ENCODE assay signal across 31 cellular contexts in the genomic region with DNA sequence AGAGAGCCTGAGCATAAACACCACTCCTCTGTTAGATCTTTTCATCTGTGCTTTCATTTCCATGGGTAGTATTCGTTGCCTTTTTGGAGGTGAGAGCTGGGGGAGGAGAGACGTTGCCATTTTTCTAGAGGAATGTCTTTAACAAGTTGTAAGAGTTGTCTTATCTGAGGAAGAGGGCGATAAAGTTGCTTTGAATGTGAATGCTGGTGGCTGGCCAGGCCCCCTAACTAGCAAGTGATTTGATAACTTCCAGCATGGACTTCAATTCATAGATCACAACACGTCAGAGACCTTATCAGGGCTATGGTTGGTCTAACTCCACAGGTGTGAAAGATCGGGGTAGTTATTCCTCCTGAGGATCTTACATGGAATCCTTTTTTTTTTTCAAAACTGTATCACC. TPM values are rescaled to one million over a fixed set of nuclear protein-coding genes. Genes with fewer than 3 reads are reported as not detected.
"Had no signal": no experiment of that assay in that cellular context is flagged by ENCODE, and none has a peak within 500 bp of the region (broad histone marks: within the 10 kb centered on the region; RNA-seq: fewer than 3 reads in every experiment).

No MANE protein-coding gene starts in this region.

- H3K36me3 ChIP-seq: ascending aorta, brain microvascular endothelial cell, esophagus squamous epithelium, gastroesophageal sphincter had no signal

- H3K27ac Mint-ChIP-seq: activated CD4-positive, alpha-beta memory T cell treated with anti-CD3 and anti-CD28 coated beads, Interleukin-2, amount 10 ng/mL, durations not matched to agents 7 days and 5 days; activated CD4-positive, alpha-beta T cell treated with anti-CD3 and anti-CD28 coated beads, Interleukin-2, amount 10 ng/mL, durations not matched to agents 7 days and 5 days; activated naive CD4-positive, alpha-beta T cell treated with anti-CD3 and anti-CD28 coated beads, Interleukin-2, amount 10 ng/mL, durations not matched to agents 7 days and 5 days; activated naive CD4-positive, alpha-beta T cell treated with anti-CD3 and anti-CD28 coated beads, Interleukin-2, amount 50 U/mL, for 72 hours; activated naive CD8-positive, alpha-beta T cell treated with anti-CD3 and anti-CD28 coated beads, Interleukin-2, amount 10 ng/mL, durations not matched to agents 7 days and 5 days; activated T-cell treated with anti-CD3 and anti-CD28 coated beads, Interleukin-2, amount 50 U/mL, for 24 hours; activated T-cell treated with anti-CD3 and anti-CD28 coated beads, Interleukin-2, amount 50 U/mL, for 72 hours; effector memory CD8-positive, alpha-beta T cell; WTC11 had no signal

- H3K4me3 Mint-ChIP-seq: activated CD4-positive, alpha-beta memory T cell treated with anti-CD3 and anti-CD28 coated beads, Interleukin-2, amount 10 ng/mL, durations not matched to agents 7 days and 5 days; activated CD4-positive, alpha-beta T cell treated with anti-CD3 and anti-CD28 coated beads, Interleukin-2, amount 10 ng/mL, durations not matched to agents 7 days and 5 days; activated naive CD4-positive, alpha-beta T cell treated with anti-CD3 and anti-CD28 coated beads, Interleukin-2, amount 10 ng/mL, durations not matched to agents 7 days and 5 days; activated naive CD8-positive, alpha-beta T cell treated with anti-CD3 and anti-CD28 coated beads, Interleukin-2, amount 10 ng/mL, durations not matched to agents 7 days and 5 days; activated T-cell treated with anti-CD3 and anti-CD28 coated beads, Interleukin-2, amount 50 U/mL, for 24 hours; activated T-cell treated with anti-CD3 and anti-CD28 coated beads, Interleukin-2, amount 50 U/mL, for 72 hours; effector memory CD8-positive, alpha-beta T cell; WTC11 had no signal

- ATAC-seq: activated naive CD4-positive, alpha-beta T cell treated with anti-CD3 and anti-CD28 coated beads, Interleukin-2, amount 50 U/mL, for 72 hours; activated T-cell treated with anti-CD3 and anti-CD28 coated beads, Interleukin-2, amount 50 U/mL, for 72 hours; effector memory CD8-positive, alpha-beta T cell; gastroesophageal sphincter; WTC11 had no signal

- H3K4me1 Mint-ChIP-seq: activated CD4-positive, alpha-beta memory T cell treated with anti-CD3 and anti-CD28 coated beads, Interleukin-2, amount 10 ng/mL, durations not matched to agents 7 days and 5 days; activated CD4-positive, alpha-beta T cell treated with anti-CD3 and anti-CD28 coated beads, Interleukin-2, amount 10 ng/mL, durations not matched to agents 7 days and 5 days; activated naive CD4-positive, alpha-beta T cell treated with anti-CD3 and anti-CD28 coated beads, Interleukin-2, amount 10 ng/mL, durations not matched to agents 7 days and 5 days; activated naive CD8-positive, alpha-beta T cell treated with anti-CD3 and anti-CD28 coated beads, Interleukin-2, amount 10 ng/mL, durations not matched to agents 7 days and 5 days had no signal

- H3K27ac ChIP-seq: ascending aorta, brain microvascular endothelial cell, epithelial cell of prostate, esophagus squamous epithelium, gastroesophageal sphincter had no signal

- DNase-seq: activated CD4-positive, alpha-beta memory T cell treated with anti-CD3 and anti-CD28 coated beads, Interleukin-2, amount 10 ng/mL, durations not matched to agents 7 days and 5 days; activated CD4-positive, alpha-beta T cell treated with anti-CD3 and anti-CD28 coated beads for 1 hour; activated CD4-positive, alpha-beta T cell treated with anti-CD3 and anti-CD28 coated beads for 4 hours; activated CD4-positive, alpha-beta T cell treated with anti-CD3 and anti-CD28 coated beads, Interleukin-2, amount 10 ng/mL, durations not matched to agents 7 days and 5 days; activated CD4-positive, alpha-beta T cell treated with anti-CD3 and anti-CD28 coated beads, Interleukin-2, amount 50 U/mL, for 4 hours; activated CD8-positive, alpha-beta memory T cell treated with anti-CD3 and anti-CD28 coated beads, Interleukin-2, amount 50 U/mL, for 48 hours; activated gamma-delta T cell; activated naive CD4-positive, alpha-beta T cell; activated naive CD4-positive, alpha-beta T cell treated with anti-CD3 and anti-CD28 coated beads, Interleukin-2, amount 10 ng/mL, durations not matched to agents 7 days and 5 days; activated naive CD8-positive, alpha-beta T cell treated with anti-CD3 and anti-CD28 coated beads, Interleukin-2, amount 10 ng/mL, durations not matched to agents 7 days and 5 days; activated T-cell treated with anti-CD3 and anti-CD28 coated beads for 4 hours; activated T-cell treated with anti-CD3 and anti-CD28 coated beads, Interleukin-2, amount 50 U/mL, for 24 hours; activated T-cell treated with anti-CD3 and anti-CD28 coated beads, Interleukin-2, amount 50 U/mL, for 72 hours; brain microvascular endothelial cell; caudate nucleus; cortex of kidney; dermis blood vessel endothelial cell; effector CD4-positive, alpha-beta T cell; effector memory CD8-positive, alpha-beta T cell; esophagus squamous epithelium; foreskin melanocyte; T-helper 2 cell had no signal

- H3K9me3 Mint-ChIP-seq: activated CD4-positive, alpha-beta memory T cell treated with anti-CD3 and anti-CD28 coated beads, Interleukin-2, amount 10 ng/mL, durations not matched to agents 7 days and 5 days; activated CD4-positive, alpha-beta T cell treated with anti-CD3 and anti-CD28 coated beads, Interleukin-2, amount 10 ng/mL, durations not matched to agents 7 days and 5 days; activated naive CD4-positive, alpha-beta T cell treated with anti-CD3 and anti-CD28 coated beads, Interleukin-2, amount 10 ng/mL, durations not matched to agents 7 days and 5 days; activated naive CD4-positive, alpha-beta T cell treated with anti-CD3 and anti-CD28 coated beads, Interleukin-2, amount 50 U/mL, for 72 hours; activated naive CD8-positive, alpha-beta T cell treated with anti-CD3 and anti-CD28 coated beads, Interleukin-2, amount 10 ng/mL, durations not matched to agents 7 days and 5 days; activated T-cell treated with anti-CD3 and anti-CD28 coated beads, Interleukin-2, amount 50 U/mL, for 24 hours; activated T-cell treated with anti-CD3 and anti-CD28 coated beads, Interleukin-2, amount 50 U/mL, for 72 hours; effector memory CD8-positive, alpha-beta T cell had no signal

- H3K36me3 Mint-ChIP-seq: activated naive CD4-positive, alpha-beta T cell treated with anti-CD3 and anti-CD28 coated beads, Interleukin-2, amount 10 ng/mL, durations not matched to agents 7 days and 5 days; activated naive CD4-positive, alpha-beta T cell treated with anti-CD3 and anti-CD28 coated beads, Interleukin-2, amount 50 U/mL, for 72 hours; activated naive CD8-positive, alpha-beta T cell treated with anti-CD3 and anti-CD28 coated beads, Interleukin-2, amount 10 ng/mL, durations not matched to agents 7 days and 5 days; WTC11 had no signal

- H3K9me3 ChIP-seq: ascending aorta, esophagus squamous epithelium, gastroesophageal sphincter had no signal

- H3K4me3 ChIP-seq: ascending aorta, esophagus squamous epithelium, gastroesophageal sphincter had no signal

- H3K27me3 ChIP-seq: ascending aorta, brain microvascular endothelial cell, esophagus squamous epithelium, gastroesophageal sphincter had no signal

- H3K4me1 ChIP-seq: ascending aorta, gastroesophageal sphincter had no signal

RNA-seq across cellular contexts. Expression of gene FBP1, which starts 57.2 kb away (rescaled TPM):
- total RNA-seq: bronchial epithelial cell, chondrocyte, fibroblast of lung, fibroblast of villous mesenchyme had no signal
- polyA plus RNA-seq: fibroblast of lung had no signal
